9 cellular contexts compared by ENCODE assay signal in the genomic region with DNA sequence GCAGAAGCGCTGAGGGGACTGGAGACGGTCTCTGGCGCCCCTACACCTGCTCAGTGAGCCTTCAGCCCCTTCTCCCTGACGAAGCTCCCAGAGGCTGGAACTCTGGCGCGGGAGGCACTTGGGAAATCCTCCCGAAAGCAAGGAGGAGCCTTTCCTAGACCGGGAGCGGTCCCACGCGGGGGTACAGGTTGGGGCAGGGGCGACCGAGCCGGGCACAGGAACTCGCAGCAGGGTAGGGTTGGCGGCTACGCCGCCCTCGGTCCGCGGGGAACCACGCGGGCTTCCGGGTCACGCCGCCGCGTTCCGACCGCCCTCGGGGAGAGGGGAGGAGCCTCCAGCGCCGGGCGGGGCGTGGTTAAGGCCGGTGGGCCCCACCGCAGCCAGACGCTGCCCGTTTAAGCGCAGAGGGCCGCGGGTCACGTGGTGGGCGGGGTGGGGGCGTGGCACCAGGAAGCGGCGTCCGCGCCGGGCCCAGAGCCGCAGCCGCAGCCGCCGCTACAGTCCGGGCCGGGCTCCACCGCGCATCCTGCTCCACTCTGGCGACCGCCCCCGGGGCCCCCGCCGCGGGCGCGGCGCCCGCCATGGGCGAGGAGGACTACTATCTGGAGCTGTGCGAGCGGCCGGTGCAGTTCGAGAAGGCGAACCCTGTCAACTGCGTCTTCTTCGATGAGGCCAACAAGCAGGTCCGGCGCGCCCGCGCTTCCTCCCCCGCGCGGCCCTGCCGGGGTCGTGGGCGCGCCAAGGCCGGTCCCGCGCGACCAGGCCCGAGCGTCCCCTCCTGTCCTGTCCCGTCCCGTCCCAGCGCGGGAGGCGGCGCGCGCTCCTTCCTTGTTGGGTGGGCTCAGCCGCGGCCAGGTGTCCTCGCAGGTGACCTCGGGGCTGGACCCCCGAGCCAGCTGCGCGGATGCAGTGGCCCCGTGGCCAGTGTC. TPM values are rescaled to one million over a fixed set of nuclear protein-coding genes. Genes with fewer than 3 reads are reported as not detected.
DNase-seq lines count a peak whose midpoint lies in the region; ATAC-seq, FAIRE-seq and TF ChIP-seq lines count a peak whose summit lies in the region.
"Had no signal": no experiment of that assay in that cellular context is flagged by ENCODE, and none has a peak within 500 bp of the region (broad histone marks: within the 10 kb centered on the region; RNA-seq: fewer than 3 reads in every experiment).

A gene (plus strand): TSS at position 474 of the 929 bp plus-strand sequence. CDS start 108 bp downstream, at position 582.

- intact Hi-C loops in kidney (cut with DNase I) = no loop called here

- H3K9me3 ChIP-seq in kidney (ENCODE audit: control insufficient read depth in 1 of 2, low read length in 2 of 2) = no peaks in the 10 kb centered on the region

- peaks cover 2 to 4% of the 10 kb centered on the region in 2 donors for H3K36me3 ChIP-seq in kidney (ENCODE audit: control insufficient read depth in 1 of 2, insufficient read depth in 2 of 2, low read length in 2 of 2)

- peak within 1 kb of the TSS; percentile 80 to 81 for H3K27ac ChIP-seq in kidney (ENCODE audit: low read depth in 2 of 2, low read length in 2 of 2)

- peak within 1 kb of the TSS; percentile 43 to 88 for H3K9ac ChIP-seq in kidney (ENCODE audit: low read length in 2 of 2)

- DNase-seq in AG20443 (ENCODE audit: low spot score) = peak; percentile 99
- peak; percentile 81 to 94 for DNase-seq in NCI-H446 (lab: John Stamatoyannopoulos, UW)
- peak; percentile 99 for DNase-seq in activated CD4-positive, CD25-positive, alpha-beta regulatory T cell treated with anti-CD3 and anti-CD28 coated beads, Interleukin-2, amount 50 U/mL, for 72 hours
- peak; percentile 90 for DNase-seq in cerebellar cortex (ENCODE audit: low spot score)
- peak; percentile 99 for DNase-seq in kidney
- DNase-seq in stimulated activated CD4-positive, alpha-beta T cell treated with anti-CD3 and anti-CD28 coated beads, Interleukin-15, amount 100 ng/mL, for 1 hour (ENCODE audit: low read depth in 1 of 2, low spot score in 1 of 2) = peak; percentile 98 to 99

- TF ChIP-seq CTCF in kidney (IDR thresholded peaks at IDR 0.05; ENCODE audit: borderline replicate concordance, extremely low read depth, insufficient read depth) = peak; percentile 19

- no peak for FAIRE-seq in kidney (lab: Jason Lieb, UNC)
- FAIRE-seq: endometrium had no signal

- peak within 1 kb of the TSS; percentile 73 to 83 for H3K4me3 ChIP-seq in kidney (ENCODE audit: low read length in 2 of 2)

- ATAC-seq in GM19023 (IDR thresholded peaks at IDR 0.05; ENCODE audit: unreplicated experiment) (peak; percentile 81), HG03196 (IDR thresholded peaks at IDR 0.05; ENCODE audit: unreplicated experiment) (peak; percentile 65)

- H3K4me1 ChIP-seq in kidney (ENCODE audit: control insufficient read depth in 1 of 2, insufficient read depth in 1 of 2, low read depth in 1 of 2, low read length in 2 of 2) = peaks cover 6 to 10% of the 10 kb centered on the region in 2 donors

RNA-seq across cellular contexts. Expression of the gene that starts here (rescaled TPM):
- 25.9 TPM for total RNA-seq in kidney
- 40.4 TPM for polyA plus RNA-seq in kidney (ENCODE audit: insufficient read depth, low read depth, low replicate concordance)

Comparison
In these comparisons a context has a peak if more than half of its experiments do, and no peak if none do; other contexts are left out.
1. Peak in every context shown above with its lines: DNase-seq, ATAC-seq, H3K4me3 ChIP-seq and H3K27ac ChIP-seq.